14 cellular contexts compared by ENCODE assay signal in the genomic region with DNA sequence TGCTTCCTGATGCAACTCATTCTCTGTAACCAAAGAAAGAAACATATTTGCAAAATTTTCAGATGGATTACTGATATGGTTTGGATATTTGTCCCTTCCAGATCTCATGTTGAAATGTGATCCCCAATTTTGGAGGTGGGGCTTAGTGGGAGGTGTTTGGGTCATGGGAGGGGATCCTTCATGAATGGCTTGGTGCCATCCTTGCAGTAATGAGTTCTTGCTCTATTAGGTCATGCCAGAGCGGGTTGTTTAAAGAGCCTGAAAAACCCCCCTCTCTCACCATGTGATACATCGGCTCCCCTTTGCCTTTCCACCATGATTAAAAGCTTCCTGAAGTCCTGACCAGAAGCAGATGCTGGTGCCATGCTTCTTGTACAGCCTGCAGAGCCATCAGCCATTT. TPM values are rescaled to one million over a fixed set of nuclear protein-coding genes. Genes with fewer than 3 reads are reported as not detected.
DNase-seq lines count a peak whose midpoint lies in the region; ATAC-seq and TF ChIP-seq lines count a peak whose summit lies in the region.
"Had no signal": no experiment of that assay in that cellular context is flagged by ENCODE, and none has a peak within 500 bp of the region (broad histone marks: within the 10 kb centered on the region; RNA-seq: fewer than 3 reads in every experiment).

No MANE protein-coding gene starts in this region.

- H3K9me3 ChIP-seq in HEK293 (ENCODE audit: control insufficient read depth, insufficient read depth, low read depth, low read length) (no peaks in the 10 kb centered on the region), aorta (ENCODE audit: control insufficient read depth, low read length) (no peaks in the 10 kb centered on the region)
- H3K9me3 ChIP-seq: HAP-1 had no signal

- ATAC-seq in aorta (ENCODE audit: low FRiP score) (no peak), HG02642 (IDR thresholded peaks at IDR 0.05; ENCODE audit: poor library complexity, unreplicated experiment) (no peak)

- POLR2A ChIA-PET in HEK293 (lab: Yijun Ruan, JAX) = no interaction called here

- WGBS in aorta, 2 donors = 42 to 51% methylated on average over 2 of the region's 2 CpGs

- peaks cover 13% of the 10 kb centered on the region; the same call in 1 of the 2 replicates for H3K4me1 ChIP-seq in HEK293 (ENCODE audit: control insufficient read depth, insufficient read depth, low read length)
- H3K4me1 ChIP-seq in aorta (ENCODE audit: control insufficient read depth in 1 of 2, insufficient read depth in 2 of 2, low read length in 2 of 2) = peaks cover 10 to 16% of the 10 kb centered on the region in 2 donors
- H3K4me1 ChIP-seq: HAP-1 had no signal

- no peak overlapping the region for H3K27ac ChIP-seq in HEK293 (ENCODE audit: extremely low read depth, low read depth, low read length)
- peak overlapping the region; percentile 37 to 74 for H3K27ac ChIP-seq in coronary artery
- H3K27ac ChIP-seq in aorta (ENCODE audit: low read depth in 1 of 2, low read length in 2 of 2) = peak overlapping the region; percentile 82 to 84

- no peak overlapping the region for H3K4me3 ChIP-seq in HEK293 (ENCODE audit: low read depth, low read length)
- H3K4me3 ChIP-seq in coronary artery = no peak overlapping the region
- H3K4me3 ChIP-seq in aorta (ENCODE audit: low read length in 2 of 2) = no peak overlapping the region
- H3K4me3 ChIP-seq: HAP-1 had no signal

- CTCF ChIA-PET in HEK293 (lab: Yijun Ruan, JAX) = no interaction called here

- TF ChIP-seq CTCF in HEK293 (tag by site-specific recombination; IDR thresholded peaks at IDR 0.05) = no peak
- TF ChIP-seq CTCF in coronary artery (IDR thresholded peaks at IDR 0.05) = no peak

- DNase-seq in coronary artery (ENCODE audit: low spot score) (no peak), myocyte (ENCODE audit: low read depth) (peak; percentile 26), aorta (no peak), NCI-H1417 treated with DMSO at 0.1 percent for 48 hours (lab: John Stamatoyannopoulos, UW) (no peak)
- DNase-seq in activated CD4-positive, alpha-beta T cell treated with anti-CD3 and anti-CD28 coated beads, Interleukin-2, amount 50 U/mL, for 1 hour = no peak
- DNase-seq: DMS79, NCI-H187 treated with DMSO at 0.1 percent for 48 hours, NCI-H345, NCI-H524 treated with DMSO at 0.1 percent for 48 hours, SHP77 treated with DMSO at 0.1 percent for 48 hours had no signal

- intact Hi-C loops in aorta (cut with DNase I) = no loop called here

- H3K36me3 ChIP-seq in HEK293 (ENCODE audit: control insufficient read depth in 2 of 2, insufficient read depth in 1 of 2, low read length in 2 of 2) (no peaks in the 10 kb centered on the region), aorta (ENCODE audit: control insufficient read depth in 1 of 2, insufficient read depth in 2 of 2, low read length in 1 of 2) (no peaks in the 10 kb centered on the region)
- H3K36me3 ChIP-seq: HAP-1 had no signal

- H3K27me3 ChIP-seq in aorta (ENCODE audit: control insufficient read depth in 1 of 2, insufficient read depth in 2 of 2, low read length in 1 of 2) = no peaks in the 10 kb centered on the region

TF ChIP-seq in HEK293, 187 proteins besides CTCF, POLR2A, EP300 and RAD21 (continues in another document):
- TF ChIP-seq ZNF629 (tag by site-specific recombination; IDR thresholded peaks at IDR 0.05) = 0 out of 2 replicates have a peak, but pooled peaks have one; percentile 17
- TF ChIP-seq ZNF692 (tag by site-specific recombination; IDR thresholded peaks at IDR 0.05) = no peak
- peak; percentile 36; the same call in 1 of the 2 replicates for TF ChIP-seq ZNF398 (tag by site-specific recombination; IDR thresholded peaks at IDR 0.05)
- TF ChIP-seq GLIS1 (tag by site-specific recombination; IDR thresholded peaks at IDR 0.05) = peak; percentile 40
- peak; percentile 80 for TF ChIP-seq MZF1 (tag by site-specific recombination; IDR thresholded peaks at IDR 0.05; ENCODE audit: borderline replicate concordance)
- TF ChIP-seq SP3 (tag by site-specific recombination; IDR thresholded peaks at IDR 0.05) = peak; percentile 31; the same call in 1 of the 2 replicates
- TF ChIP-seq, protein P1, sequence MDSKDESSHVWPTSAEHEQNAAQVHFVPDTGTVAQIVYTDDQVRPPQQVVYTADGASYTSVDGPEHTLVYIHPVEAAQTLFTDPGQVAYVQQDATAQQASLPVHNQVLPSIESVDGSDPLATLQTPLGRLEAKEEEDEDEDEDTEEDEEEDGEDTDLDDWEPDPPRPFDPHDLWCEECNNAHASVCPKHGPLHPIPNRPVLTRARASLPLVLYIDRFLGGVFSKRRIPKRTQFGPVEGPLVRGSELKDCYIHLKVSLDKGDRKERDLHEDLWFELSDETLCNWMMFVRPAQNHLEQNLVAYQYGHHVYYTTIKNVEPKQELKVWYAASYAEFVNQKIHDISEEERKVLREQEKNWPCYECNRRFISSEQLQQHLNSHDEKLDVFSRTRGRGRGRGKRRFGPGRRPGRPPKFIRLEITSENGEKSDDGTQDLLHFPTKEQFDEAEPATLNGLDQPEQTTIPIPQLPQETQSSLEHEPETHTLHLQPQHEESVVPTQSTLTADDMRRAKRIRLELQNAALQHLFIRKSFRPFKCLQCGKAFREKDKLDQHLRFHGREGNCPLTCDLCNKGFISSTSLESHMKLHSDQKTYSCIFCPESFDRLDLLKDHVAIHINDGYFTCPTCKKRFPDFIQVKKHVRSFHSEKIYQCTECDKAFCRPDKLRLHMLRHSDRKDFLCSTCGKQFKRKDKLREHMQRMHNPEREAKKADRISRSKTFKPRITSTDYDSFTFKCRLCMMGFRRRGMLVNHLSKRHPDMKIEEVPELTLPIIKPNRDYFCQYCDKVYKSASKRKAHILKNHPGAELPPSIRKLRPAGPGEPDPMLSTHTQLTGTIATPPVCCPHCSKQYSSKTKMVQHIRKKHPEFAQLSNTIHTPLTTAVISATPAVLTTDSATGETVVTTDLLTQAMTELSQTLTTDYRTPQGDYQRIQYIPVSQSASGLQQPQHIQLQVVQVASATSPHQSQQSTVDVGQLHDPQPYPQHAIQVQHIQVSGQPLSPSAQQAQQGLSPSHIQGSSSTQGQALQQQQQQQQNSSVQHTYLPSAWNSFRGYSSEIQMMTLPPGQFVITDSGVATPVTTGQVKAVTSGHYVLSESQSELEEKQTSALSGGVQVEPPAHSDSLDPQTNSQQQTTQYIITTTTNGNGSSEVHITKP (tag by site-specific recombination; IDR thresholded peaks at IDR 0.05) = peak; percentile 52; the same call in 1 of the 2 replicates
- TF ChIP-seq, protein P2, sequence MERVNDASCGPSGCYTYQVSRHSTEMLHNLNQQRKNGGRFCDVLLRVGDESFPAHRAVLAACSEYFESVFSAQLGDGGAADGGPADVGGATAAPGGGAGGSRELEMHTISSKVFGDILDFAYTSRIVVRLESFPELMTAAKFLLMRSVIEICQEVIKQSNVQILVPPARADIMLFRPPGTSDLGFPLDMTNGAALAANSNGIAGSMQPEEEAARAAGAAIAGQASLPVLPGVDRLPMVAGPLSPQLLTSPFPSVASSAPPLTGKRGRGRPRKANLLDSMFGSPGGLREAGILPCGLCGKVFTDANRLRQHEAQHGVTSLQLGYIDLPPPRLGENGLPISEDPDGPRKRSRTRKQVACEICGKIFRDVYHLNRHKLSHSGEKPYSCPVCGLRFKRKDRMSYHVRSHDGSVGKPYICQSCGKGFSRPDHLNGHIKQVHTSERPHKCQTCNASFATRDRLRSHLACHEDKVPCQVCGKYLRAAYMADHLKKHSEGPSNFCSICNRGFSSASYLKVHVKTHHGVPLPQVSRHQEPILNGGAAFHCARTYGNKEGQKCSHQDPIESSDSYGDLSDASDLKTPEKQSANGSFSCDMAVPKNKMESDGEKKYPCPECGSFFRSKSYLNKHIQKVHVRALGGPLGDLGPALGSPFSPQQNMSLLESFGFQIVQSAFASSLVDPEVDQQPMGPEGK (tag by site-specific recombination; IDR thresholded peaks at IDR 0.05) = peak; percentile 39; the same call in 1 of the 2 replicates
- TF ChIP-seq ZSCAN23 (tag by site-specific recombination; IDR thresholded peaks at IDR 0.05) = no peak
- no peak for TF ChIP-seq ZFP69B (tag by site-specific recombination; IDR thresholded peaks at IDR 0.05)
- TF ChIP-seq ZNF174 (tag by site-specific recombination; IDR thresholded peaks at IDR 0.05) = no peak
- TF ChIP-seq GLI2 (tag by site-specific recombination; IDR thresholded peaks at IDR 0.05; ENCODE audit: borderline replicate concordance, low read depth) = no peak

RNA-seq across cellular contexts. Expression of gene PRKG1, which starts 43.8 kb away (rescaled TPM):
- total RNA-seq in myocyte (14.8 and 26.7 TPM in 2 replicates), aorta (100 to 1,000 TPM; 153 to 199 TPM)
- polyA plus RNA-seq in myocyte (2012) = 7.8 TPM
- 10 to 100 TPM; 26.2 to 35.7 TPM for polyA plus RNA-seq in aorta
- polyA plus RNA-seq: CD14-positive monocyte had no signal
